In the genomic region with DNA sequence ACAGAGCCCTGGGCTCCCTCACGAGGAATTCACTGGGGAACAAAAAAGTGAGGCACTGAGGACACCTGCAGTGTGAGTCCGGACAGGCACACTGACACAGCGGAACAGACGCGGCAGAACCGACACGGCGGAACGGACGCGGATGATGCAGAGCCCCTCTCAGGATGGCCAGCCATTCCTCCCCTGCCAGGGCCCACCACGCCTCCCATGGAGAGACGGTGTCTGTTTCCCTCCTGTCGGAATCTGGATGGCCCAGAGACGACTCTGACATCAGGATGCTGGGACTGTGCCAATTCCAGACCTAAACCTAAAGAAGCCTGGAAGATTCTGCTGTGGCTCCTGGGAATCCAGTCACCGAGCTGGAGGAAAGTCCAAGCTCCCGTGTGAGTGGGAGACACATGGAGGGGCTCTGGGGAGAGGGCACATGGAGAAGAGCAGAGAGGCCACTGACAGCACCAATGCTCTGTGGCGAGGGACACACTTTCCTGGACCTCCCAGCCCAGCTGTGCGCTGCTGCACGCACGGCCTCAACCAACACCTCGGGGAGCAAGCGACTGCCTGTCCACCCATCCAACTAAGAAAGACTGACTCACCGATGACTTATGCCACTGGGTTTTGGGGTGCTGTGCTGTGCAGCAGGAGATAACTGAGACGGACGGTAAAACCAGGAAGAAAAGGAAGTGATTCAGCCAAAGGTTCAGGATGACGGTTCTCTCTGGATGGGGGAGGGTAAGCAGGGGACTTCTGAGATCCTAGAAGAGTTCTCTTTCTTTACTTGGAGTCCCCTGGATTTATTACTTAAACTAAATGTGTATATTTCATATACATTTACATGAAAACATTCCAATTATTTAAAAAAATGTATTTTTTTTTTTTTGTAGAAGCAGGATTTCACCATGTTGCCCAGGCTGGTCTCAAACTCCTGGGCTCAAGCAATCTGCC, we compare ENCODE assay signal across 7 cellular contexts. TPM values are rescaled to one million over a fixed set of nuclear protein-coding genes. Genes with fewer than 3 reads are reported as not detected.
DNase-seq lines count a peak whose midpoint lies in the region; ATAC-seq, FAIRE-seq and TF ChIP-seq lines count a peak whose summit lies in the region.

No MANE protein-coding gene starts in this region.

- POLR2A ChIA-PET in SK-N-SH (lab: Yijun Ruan, JAX), result interaction anchor here (1.4 kb wide), 1 partner anchor 137 kb away, joined by 3 read pairs; no protein-coding TSS in a partner anchor

- H3K4me3 ChIP-seq in SK-N-SH (ENCODE audit: low read depth in 2 of 2, low read length in 1 of 2), result no peak overlapping the region

- peaks cover 68% of the 10 kb centered on the region for H3F3A ChIP-seq in SK-N-SH (replicated peaks; ENCODE audit: insufficient read depth)

- peak overlapping the region; percentile 85 to 93 for H3K27ac ChIP-seq in SK-N-SH (ENCODE audit: low read depth in 2 of 2, low read length in 1 of 2)

- DNase-seq in H54 (ENCODE audit: insufficient read length, low spot score) (peak; percentile 83), SK-N-SH (no peak), erythroblast (lab: John Stamatoyannopoulos, UW) (peak; percentile 61 to 83), smooth muscle cell of the brain vasculature (ENCODE audit: low read depth, low spot score) (peak; percentile 65), hypothalamus (lab: John Stamatoyannopoulos, UW) (no peak), putamen (ENCODE audit: low spot score) (no peak)

- H3K4me1 ChIP-seq in SK-N-SH (ENCODE audit: control insufficient read depth in 1 of 2, insufficient read depth in 2 of 2, low read depth in 1 of 2, low read length in 1 of 2), result peaks cover 73 to 82% of the 10 kb centered on the region in 2 experiments

- TF ChIP-seq CTCF in SK-N-SH (IDR thresholded peaks at IDR 0.05), result peak; percentile 13; the same call in 1 of the 2 replicates

- ATAC-seq in HG02885 (IDR thresholded peaks at IDR 0.05; ENCODE audit: poor library complexity, unreplicated experiment), result no peak

- H4K20me1 ChIP-seq in SK-N-SH (ENCODE audit: insufficient read depth), result no peaks in the 10 kb centered on the region; the same call in 1 of the 2 replicates

- no peaks in the 10 kb centered on the region for H3K27me3 ChIP-seq in SK-N-SH (ENCODE audit: insufficient read depth)

- 38% methylated on average over 22 of the region's 27 CpGs for WGBS in SK-N-SH (ENCODE audit: low lambda C conversion rate)

- peaks cover 91% of the 10 kb centered on the region for H3K79me2 ChIP-seq in SK-N-SH (ENCODE audit: insufficient read depth)

- no peaks in the 10 kb centered on the region for H3K9me2 ChIP-seq in SK-N-SH

- peaks cover 8 to 13% of the 10 kb centered on the region in 2 experiments for H3K36me3 ChIP-seq in SK-N-SH (replicated peaks in 1 of 2; ENCODE audit: control insufficient read depth in 1 of 2, insufficient read depth in 2 of 2, low read length in 1 of 2)

- FAIRE-seq in H54 (lab: Jason Lieb, UNC), result peak; percentile 55

- TF ChIP-seq EP300 in SK-N-SH (IDR thresholded peaks at IDR 0.05; ENCODE audit: borderline replicate concordance in 1 of 2, low read depth in 1 of 2, low read length in 1 of 2), result peak in 1 of 2 experiments; percentile 92; a peak in 2 of 4 replicates

- H3K9me3 ChIP-seq in SK-N-SH, result no peaks in the 10 kb centered on the region

- CTCF ChIA-PET in SK-N-SH (lab: Yijun Ruan, JAX), result interaction anchor here (0.9 to 2.5 kb wide), 7 partner anchors 9 to 161 kb away, joined by 3 to 9 read pairs (median 3); a partner anchor contains a TSS

- TF ChIP-seq RAD21 in SK-N-SH (IDR thresholded peaks at IDR 0.05; ENCODE audit: low read length), result peak; percentile 24

- TF ChIP-seq POLR2A in H54 (IDR thresholded peaks at IDR 0.05; ENCODE audit: low read depth, low read length) (0 out of 2 replicates have a peak, but pooled peaks have one; percentile 14), erythroblast (IDR thresholded peaks at IDR 0.05; ENCODE audit: low read length) (peak; percentile 79)

- peak overlapping the region; percentile 76 for H3K4me2 ChIP-seq in SK-N-SH

- H2AFZ ChIP-seq in SK-N-SH (ENCODE audit: low read depth), result no peak overlapping the region

- H3K9ac ChIP-seq in SK-N-SH, result peak overlapping the region; percentile 57

TF ChIP-seq in SK-N-SH, 30 proteins besides CTCF, POLR2A, EP300 and RAD21:
- TF ChIP-seq TCF12 (IDR thresholded peaks at IDR 0.05) (peak; percentile 89), JUND (IDR thresholded peaks at IDR 0.05) (peak; percentile 97), ELF1 (IDR thresholded peaks at IDR 0.05) (peak; percentile 72), FOXJ3 (CRISPR knock-in tag; IDR thresholded peaks at IDR 0.05) (no peak), GATA2 (CRISPR knock-in tag; IDR thresholded peaks at IDR 0.05) (no peak), TAF1 (IDR thresholded peaks at IDR 0.05; ENCODE audit: borderline replicate concordance, low read depth, low read length) (no peak), NFIC (IDR thresholded peaks at IDR 0.05; ENCODE audit: borderline replicate concordance) (0 out of 2 replicates have a peak, but pooled peaks have one; percentile 55), RXRA (IDR thresholded peaks at IDR 0.05; ENCODE audit: borderline replicate concordance, low read depth) (peak; percentile 83; the same call in 1 of the 2 replicates), POLR2AphosphoS5 (IDR thresholded peaks at IDR 0.05; ENCODE audit: low read depth, low read length) (peak; percentile 60; the same call in 1 of the 2 replicates), CHD2 (IDR thresholded peaks at IDR 0.05; ENCODE audit: low read length, partially characterized antibody) (peak; percentile 32), FOSL2 (IDR thresholded peaks at IDR 0.05; ENCODE audit: borderline replicate concordance, low read depth) (peak; percentile 98)
- TF ChIP-seq, protein P1, sequence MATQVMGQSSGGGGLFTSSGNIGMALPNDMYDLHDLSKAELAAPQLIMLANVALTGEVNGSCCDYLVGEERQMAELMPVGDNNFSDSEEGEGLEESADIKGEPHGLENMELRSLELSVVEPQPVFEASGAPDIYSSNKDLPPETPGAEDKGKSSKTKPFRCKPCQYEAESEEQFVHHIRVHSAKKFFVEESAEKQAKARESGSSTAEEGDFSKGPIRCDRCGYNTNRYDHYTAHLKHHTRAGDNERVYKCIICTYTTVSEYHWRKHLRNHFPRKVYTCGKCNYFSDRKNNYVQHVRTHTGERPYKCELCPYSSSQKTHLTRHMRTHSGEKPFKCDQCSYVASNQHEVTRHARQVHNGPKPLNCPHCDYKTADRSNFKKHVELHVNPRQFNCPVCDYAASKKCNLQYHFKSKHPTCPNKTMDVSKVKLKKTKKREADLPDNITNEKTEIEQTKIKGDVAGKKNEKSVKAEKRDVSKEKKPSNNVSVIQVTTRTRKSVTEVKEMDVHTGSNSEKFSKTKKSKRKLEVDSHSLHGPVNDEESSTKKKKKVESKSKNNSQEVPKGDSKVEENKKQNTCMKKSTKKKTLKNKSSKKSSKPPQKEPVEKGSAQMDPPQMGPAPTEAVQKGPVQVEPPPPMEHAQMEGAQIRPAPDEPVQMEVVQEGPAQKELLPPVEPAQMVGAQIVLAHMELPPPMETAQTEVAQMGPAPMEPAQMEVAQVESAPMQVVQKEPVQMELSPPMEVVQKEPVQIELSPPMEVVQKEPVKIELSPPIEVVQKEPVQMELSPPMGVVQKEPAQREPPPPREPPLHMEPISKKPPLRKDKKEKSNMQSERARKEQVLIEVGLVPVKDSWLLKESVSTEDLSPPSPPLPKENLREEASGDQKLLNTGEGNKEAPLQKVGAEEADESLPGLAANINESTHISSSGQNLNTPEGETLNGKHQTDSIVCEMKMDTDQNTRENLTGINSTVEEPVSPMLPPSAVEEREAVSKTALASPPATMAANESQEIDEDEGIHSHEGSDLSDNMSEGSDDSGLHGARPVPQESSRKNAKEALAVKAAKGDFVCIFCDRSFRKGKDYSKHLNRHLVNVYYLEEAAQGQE (IDR thresholded peaks at IDR 0.05; ENCODE audit: low read depth, low read length), result peak; percentile 67
- TF ChIP-seq, protein P2, sequence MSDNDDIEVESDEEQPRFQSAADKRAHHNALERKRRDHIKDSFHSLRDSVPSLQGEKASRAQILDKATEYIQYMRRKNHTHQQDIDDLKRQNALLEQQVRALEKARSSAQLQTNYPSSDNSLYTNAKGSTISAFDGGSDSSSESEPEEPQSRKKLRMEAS (IDR thresholded peaks at IDR 0.05; ENCODE audit: low read depth), result peak; percentile 82
- TF ChIP-seq, protein P3, sequence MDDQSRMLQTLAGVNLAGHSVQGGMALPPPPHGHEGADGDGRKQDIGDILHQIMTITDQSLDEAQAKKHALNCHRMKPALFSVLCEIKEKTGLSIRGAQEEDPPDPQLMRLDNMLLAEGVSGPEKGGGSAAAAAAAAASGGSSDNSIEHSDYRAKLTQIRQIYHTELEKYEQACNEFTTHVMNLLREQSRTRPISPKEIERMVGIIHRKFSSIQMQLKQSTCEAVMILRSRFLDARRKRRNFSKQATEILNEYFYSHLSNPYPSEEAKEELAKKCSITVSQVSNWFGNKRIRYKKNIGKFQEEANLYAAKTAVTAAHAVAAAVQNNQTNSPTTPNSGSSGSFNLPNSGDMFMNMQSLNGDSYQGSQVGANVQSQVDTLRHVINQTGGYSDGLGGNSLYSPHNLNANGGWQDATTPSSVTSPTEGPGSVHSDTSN (IDR thresholded peaks at IDR 0.05), result peak; percentile 84

RNA-seq across cellular contexts. Expression of a gene that starts 23.3 kb away (rescaled TPM):
- polyA plus RNA-seq in SK-N-SH (2012; rRNA removed), result 54.1 and 56.4 TPM in 2 replicates
- 13.7 and 23.4 TPM in 2 replicates for polyA plus RNA-seq in SK-N-SH (2012; cell fraction: cytosol; rRNA removed)
- polyA plus RNA-seq in SK-N-SH (2012; cell fraction: nucleus; rRNA removed), result 205 and 268 TPM in 2 replicates

RNA-seq across cellular contexts. Expression of a gene that starts 51.4 kb away (rescaled TPM):
- polyA plus RNA-seq in SK-N-SH (2012; rRNA removed), result not detected in 2 replicates
- not detected in 2 replicates for polyA plus RNA-seq in SK-N-SH (2012; cell fraction: cytosol; rRNA removed)
- not detected in 2 replicates for polyA plus RNA-seq in SK-N-SH (2012; cell fraction: nucleus; rRNA removed)

Comparison
In these comparisons a context has a peak if more than half of its experiments do, and no peak if none do; other contexts are left out.
1. DNase-seq: peak in H54 (single experiment), erythroblast (2 of 2) and smooth muscle cell of the brain vasculature (single experiment); none in SK-N-SH (single experiment), hypothalamus (0 of 51) and putamen (single experiment).